ENCODE assay signal across 23 cellular contexts in genomic region chr9:70134360-70134759, GRCh38.
DNase-seq lines count a peak whose midpoint lies in the region; ATAC-seq, FAIRE-seq and TF ChIP-seq lines count a peak whose summit lies in the region.
"Had no signal": no experiment of that assay in that cellular context is flagged by ENCODE, and none has a peak within 500 bp of the region (broad histone marks: within the 10 kb centered on the region; RNA-seq: fewer than 3 reads in every experiment).

No MANE protein-coding gene starts in this region.

- no peak overlapping the region for H3K4me3 ChIP-seq in muscle layer of duodenum (ENCODE audit: low read depth in 1 of 2, low read length in 2 of 2)
- no peak overlapping the region for H3K4me3 ChIP-seq in sigmoid colon
- H3K4me3 ChIP-seq in upper lobe of right lung, result no peak overlapping the region

- H3K4me1 Mint-ChIP-seq in natural killer cell treated with Interleukin-12 subunit alpha and Interleukin-12 subunit beta and Interleukin-15 and Interleukin-18, amount 100 ng/mL, for 72 hours (ENCODE audit: low read depth in 2 of 2), result no peaks in the 10 kb centered on the region
- H3K4me1 Mint-ChIP-seq in natural killer cell, result no peaks in the 10 kb centered on the region
- H3K4me1 Mint-ChIP-seq: CD4-positive, CD25-positive, alpha-beta regulatory T cell; H9 had no signal

- H3K9me3 Mint-ChIP-seq in natural killer cell treated with Interleukin-12 subunit alpha and Interleukin-12 subunit beta and Interleukin-15 and Interleukin-18, amount 100 ng/mL, for 72 hours, result no peaks in the 10 kb centered on the region
- H3K9me3 Mint-ChIP-seq in natural killer cell, result no peaks in the 10 kb centered on the region
- H3K9me3 Mint-ChIP-seq: CD4-positive, CD25-positive, alpha-beta regulatory T cell; H9 had no signal

- TF ChIP-seq CTCF in natural killer cell (IDR thresholded peaks at IDR 0.05) (no peak), sigmoid colon (IDR thresholded peaks at IDR 0.05) (no peak), upper lobe of right lung (IDR thresholded peaks at IDR 0.05) (no peak)

- H3K4me1 ChIP-seq in muscle layer of duodenum (ENCODE audit: control insufficient read depth in 1 of 2, insufficient read depth in 2 of 2, low read length in 2 of 2), result peaks cover 0 to 19% of the 10 kb centered on the region in 2 donors
- peaks cover 0 to 39% (median 31%) of the 10 kb centered on the region in 4 donors for H3K4me1 ChIP-seq in sigmoid colon
- peaks cover 5% of the 10 kb centered on the region for H3K4me1 ChIP-seq in upper lobe of right lung
- H3K4me1 ChIP-seq: BE2C had no signal

- no peaks in the 10 kb centered on the region for H3K27me3 ChIP-seq in muscle layer of duodenum (ENCODE audit: low read depth, low read length)
- H3K27me3 ChIP-seq in sigmoid colon, result no peaks in the 10 kb centered on the region
- H3K27me3 ChIP-seq in upper lobe of right lung, result no peaks in the 10 kb centered on the region
- H3K27me3 ChIP-seq: BE2C had no signal

- H3K9me3 ChIP-seq in muscle layer of duodenum (ENCODE audit: control insufficient read depth in 1 of 2, low read length in 2 of 2) (no peaks in the 10 kb centered on the region), sigmoid colon (no peaks in the 10 kb centered on the region), upper lobe of right lung (no peaks in the 10 kb centered on the region)
- H3K9me3 ChIP-seq: BE2C had no signal

- FAIRE-seq in GM12891 (lab: Jason Lieb, UNC), result no peak
- FAIRE-seq: A204.1, GM12892, GM18507, RCC 7860 had no signal

- no peak overlapping the region for H3K4me3 Mint-ChIP-seq in natural killer cell treated with Interleukin-12 subunit alpha and Interleukin-12 subunit beta and Interleukin-15 and Interleukin-18, amount 100 ng/mL, for 72 hours
- no peak overlapping the region for H3K4me3 Mint-ChIP-seq in natural killer cell
- H3K4me3 Mint-ChIP-seq: CD4-positive, CD25-positive, alpha-beta regulatory T cell; H9 had no signal

- peaks cover 5 to 26% of the 10 kb centered on the region in 2 donors for H3K27me3 Mint-ChIP-seq in natural killer cell treated with Interleukin-12 subunit alpha and Interleukin-12 subunit beta and Interleukin-15 and Interleukin-18, amount 100 ng/mL, for 72 hours
- H3K27me3 Mint-ChIP-seq in natural killer cell (ENCODE audit: low read depth in 2 of 2), result peaks cover 0 to 16% of the 10 kb centered on the region in 2 donors
- H3K27me3 Mint-ChIP-seq: CD4-positive, CD25-positive, alpha-beta regulatory T cell had no signal

- H3K27ac ChIP-seq in muscle layer of duodenum (ENCODE audit: low read length) (peak overlapping the region; percentile 10), sigmoid colon (peak overlapping the region in 3 of 4 donors; percentile 40 to 54 (median 54)), upper lobe of right lung (peak overlapping the region; percentile 30)
- H3K27ac ChIP-seq: KMS-11 had no signal

- ATAC-seq in natural killer cell treated with Interleukin-12 subunit alpha and Interleukin-12 subunit beta and Interleukin-15 and Interleukin-18, amount 100 ng/mL, for 72 hours, result peak; percentile 9 to 62
- ATAC-seq in natural killer cell (no peak), upper lobe of right lung (peak; percentile 17), GM21528 (IDR thresholded peaks at IDR 0.05; ENCODE audit: low FRiP score, unreplicated experiment) (no peak)
- ATAC-seq: Right ventricle myocardium inferior had no signal

- intact Hi-C loops in natural killer cell (cut with micrococcal nuclease) (no loop called here), sigmoid colon (cut with DNase I) (no loop called here), upper lobe of right lung (cut with DNase I) (no loop called here)

- TF ChIP-seq POLR2A in sigmoid colon (IDR thresholded peaks at IDR 0.05) (no peak), GM12891 (IDR thresholded peaks at IDR 0.05; ENCODE audit: low read depth, low read length) (no peak)

- TF ChIP-seq EP300 in sigmoid colon (IDR thresholded peaks at IDR 0.05), result no peak

- no peaks in the 10 kb centered on the region for H3K36me3 Mint-ChIP-seq in natural killer cell treated with Interleukin-12 subunit alpha and Interleukin-12 subunit beta and Interleukin-15 and Interleukin-18, amount 100 ng/mL, for 72 hours
- H3K36me3 Mint-ChIP-seq in natural killer cell, result no peaks in the 10 kb centered on the region
- H3K36me3 Mint-ChIP-seq: CD4-positive, CD25-positive, alpha-beta regulatory T cell had no signal

- no peak for DNase-seq in natural killer cell treated with Interleukin-12 subunit alpha and Interleukin-12 subunit beta and Interleukin-15 and Interleukin-18, amount 100 ng/mL, for 72 hours (ENCODE audit: low spot score)
- no peak for DNase-seq in natural killer cell
- no peak for DNase-seq in sigmoid colon
- DNase-seq in upper lobe of right lung, result no peak
- no peak for DNase-seq in GM12891 (ENCODE audit: insufficient read length, low spot score)
- no peak for DNase-seq in DMS79 treated with DMSO at 0.1 percent for 48 hours (lab: John Stamatoyannopoulos, UW)
- DNase-seq: BE2C; CD4-positive, CD25-positive, alpha-beta regulatory T cell; COR-L47; H9; MV-4-11; NCI-H1694 treated with DMSO at 0.1 percent for 48 hours; NCI-H510A; NCI-H748 treated with DMSO at 0.1 percent for 48 hours; NK-92 treated with Interleukin-12 subunit alpha and Interleukin-12 subunit beta, amount 100 ng/mL, for 24 hours had no signal

- WGBS in sigmoid colon, 2 donors, result 91 to 94% methylated on average over 1 of the region's 1 CpG

- peaks cover 12 to 29% of the 10 kb centered on the region in 2 donors for H3K36me3 ChIP-seq in muscle layer of duodenum (ENCODE audit: control insufficient read depth in 1 of 2, insufficient read depth in 2 of 2, low read length in 2 of 2)
- peaks cover 6 to 92% (median 11%) of the 10 kb centered on the region in 4 donors for H3K36me3 ChIP-seq in sigmoid colon
- no peaks in the 10 kb centered on the region for H3K36me3 ChIP-seq in upper lobe of right lung
- H3K36me3 ChIP-seq: BE2C had no signal

- H3K27ac Mint-ChIP-seq in natural killer cell treated with Interleukin-12 subunit alpha and Interleukin-12 subunit beta and Interleukin-15 and Interleukin-18, amount 100 ng/mL, for 72 hours, result no peak overlapping the region
- no peak overlapping the region for H3K27ac Mint-ChIP-seq in natural killer cell
- H3K27ac Mint-ChIP-seq: CD4-positive, CD25-positive, alpha-beta regulatory T cell had no signal

TF ChIP-seq in GM12891, 5 proteins besides CTCF, POLR2A, EP300 and RAD21:
- TF ChIP-seq POU2F2 (IDR thresholded peaks at IDR 0.05; ENCODE audit: low read depth, low read length) (no peak), TAF1 (IDR thresholded peaks at IDR 0.05; ENCODE audit: low read depth, low read length) (no peak), PAX5 (IDR thresholded peaks at IDR 0.05; ENCODE audit: insufficient read depth, low read length, severe bottlenecking) (no peak)

Comparison
In these comparisons a context has a peak if more than half of its experiments do, and no peak if none do; other contexts are left out.
1. ATAC-seq: peak in natural killer cell treated with Interleukin-12 subunit alpha and Interleukin-12 subunit beta and Interleukin-15 and Interleukin-18, amount 100 ng/mL, for 72 hours (2 of 2) and upper lobe of right lung (single experiment); none in natural killer cell (0 of 3) and GM21528 (single experiment).
2. Peak in every context shown above with its lines, with median percentiles within 50 percentile points of each other: H3K27ac ChIP-seq.